In the genomic region with DNA sequence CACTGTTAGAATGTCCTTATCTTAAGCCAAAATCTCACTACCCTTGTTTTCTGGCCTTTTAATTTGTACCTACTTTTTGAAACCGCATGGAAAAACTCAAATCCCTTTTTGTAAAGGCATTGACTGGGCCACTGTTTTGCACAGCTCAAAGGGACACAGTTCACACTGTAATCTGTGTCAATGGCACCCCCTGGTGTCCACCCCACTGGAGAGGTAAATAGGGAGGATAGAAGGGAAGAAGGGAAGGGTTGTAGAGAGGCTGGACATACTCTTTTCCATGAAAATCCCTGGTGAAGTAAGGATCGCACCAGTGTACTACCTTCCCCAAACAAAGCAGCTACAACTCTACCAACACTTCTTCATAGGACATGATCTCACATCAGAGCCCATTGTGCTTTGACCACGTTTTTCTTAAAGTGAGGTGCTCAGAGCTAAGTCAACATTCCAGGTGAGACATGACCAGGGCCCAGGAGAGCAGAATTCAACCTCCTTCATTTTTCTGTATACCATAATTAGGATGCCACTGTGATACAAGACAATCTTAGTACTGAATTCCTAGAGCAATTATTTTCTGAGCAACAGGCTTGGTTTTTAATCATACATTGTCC, we compare ENCODE assay signal across 9 cellular contexts.
A peak's percentile ranks its signal among the peaks of the same experiment; 100 is the strongest.
DNase-seq lines count a peak whose midpoint lies in the region; ATAC-seq, FAIRE-seq and TF ChIP-seq lines count a peak whose summit lies in the region.
"Had no signal": no experiment of that assay in that cellular context is flagged by ENCODE, and none has a peak within 500 bp of the region (broad histone marks: within the 10 kb centered on the region; RNA-seq: fewer than 3 reads in every experiment).

No MANE protein-coding gene starts in this region.

- no peak overlapping the region for H3K4me3 Mint-ChIP-seq in activated CD8-positive, alpha-beta T cell treated with anti-CD3 and anti-CD28 coated beads, Interleukin-2, amount 10 ng/mL, durations not matched to agents 7 days and 5 days

- H4K8ac ChIP-seq in H1 (ENCODE audit: extremely low read depth, insufficient read depth, low read length): no peak overlapping the region

- peak; percentile 93 to 95 for TF ChIP-seq RAD21 in H1 (IDR thresholded peaks at IDR 0.05 in 1 of 2, conservative IDR thresholded peaks at IDR 0.05 in 1 of 2; ENCODE audit: low read depth in 2 of 2, low read length in 2 of 2)

- H3K4me2 ChIP-seq in H1 (ENCODE audit: insufficient read depth in 1 of 2, low read depth in 2 of 2, low read length in 2 of 2): no peak overlapping the region

- no peak overlapping the region for H3K4ac ChIP-seq in H1 (replicated peaks; ENCODE audit: insufficient read length, low read depth, low read length)

- TF ChIP-seq EP300 in H1 (IDR thresholded peaks at IDR 0.05; ENCODE audit: borderline replicate concordance in 1 of 2, low read depth in 2 of 2, low read length in 2 of 2): no peak

- H3K79me2 ChIP-seq in H1 (ENCODE audit: control insufficient read depth in 1 of 2, insufficient read depth in 2 of 2, low read length in 2 of 2): no peaks in the 10 kb centered on the region

- CTCF ChIA-PET in activated CD8-positive, alpha-beta T cell treated with anti-CD3 and anti-CD28 coated beads, Interleukin-2, amount 10 ng/mL, durations not matched to agents 7 days and 5 days (lab: Charles Lee): interaction anchor here (0.6 to 7.5 kb wide), 29 partner anchors 9 to 528 kb away, joined by 3 to 69 read pairs (median 4); a partner anchor contains a TSS
- CTCF ChIA-PET in H1 (lab: Charles Lee; ENCODE audit: partially characterized antibody): interaction anchor here (0.6 to 12.5 kb wide), 33 partner anchors 8 to 455 kb away, joined by 3 to 132 read pairs (median 4); no protein-coding TSS in a partner anchor

- H3K27ac Mint-ChIP-seq in activated CD8-positive, alpha-beta T cell treated with anti-CD3 and anti-CD28 coated beads, Interleukin-2, amount 10 ng/mL, durations not matched to agents 7 days and 5 days: no peak overlapping the region

- TF ChIP-seq CTCF in H1 (IDR thresholded peaks at IDR 0.05; ENCODE audit: control extremely low read depth in 1 of 3, insufficient read depth in 1 of 3, low read depth in 1 of 3, low read length in 3 of 3): peak; percentile 61 to 78 (median 73)

- no peak overlapping the region for H2BK12ac ChIP-seq in H1 (ENCODE audit: low read depth, low read length)

- H3K27me3 ChIP-seq in H1 (replicated peaks in 1 of 4; ENCODE audit: control insufficient read depth in 3 of 4, extremely low read depth in 1 of 4, insufficient read depth in 3 of 4, low read length in 3 of 4): no peaks in the 10 kb centered on the region

- no peak overlapping the region for H4K91ac ChIP-seq in H1 (replicated peaks; ENCODE audit: insufficient read length, low read length)

- H4K20me1 ChIP-seq in H1 (replicated peaks in 1 of 2; ENCODE audit: control insufficient read depth in 1 of 2, insufficient read depth in 2 of 2, low read length in 2 of 2): no peaks in the 10 kb centered on the region

- H3K27ac ChIP-seq in H1 (ENCODE audit: low read depth, low read length): no peak overlapping the region

- POLR2A ChIA-PET in activated CD8-positive, alpha-beta T cell treated with anti-CD3 and anti-CD28 coated beads, Interleukin-2, amount 10 ng/mL, durations not matched to agents 7 days and 5 days (lab: Charles Lee): interaction anchor here (0.6 kb wide), 1 partner anchor 248 kb away, joined by 3 read pairs; no protein-coding TSS in a partner anchor
- POLR2A ChIA-PET in H1 (lab: Charles Lee; ENCODE audit: partially characterized antibody): interaction anchor here (0.5 to 0.6 kb wide), 2 partner anchors 419 to 525 kb away, joined by 3 read pairs; no protein-coding TSS in a partner anchor

- H3K79me1 ChIP-seq in H1 (ENCODE audit: low read depth, low read length): no peaks in the 10 kb centered on the region

- FAIRE-seq in H1 (lab: Jason Lieb, UNC): peak; percentile 72
- FAIRE-seq: A204.1 had no signal

- H2BK120ac ChIP-seq in H1 (replicated peaks; ENCODE audit: low read depth, low read length): no peak overlapping the region

- peak; percentile 91 for ATAC-seq in activated CD8-positive, alpha-beta T cell treated with anti-CD3 and anti-CD28 coated beads, Interleukin-2, amount 10 ng/mL, durations not matched to agents 7 days and 5 days

- no peak overlapping the region for H3K18ac ChIP-seq in H1 (ENCODE audit: extremely low read depth, low read length)

- H3K36me3 Mint-ChIP-seq in activated CD8-positive, alpha-beta T cell treated with anti-CD3 and anti-CD28 coated beads, Interleukin-2, amount 10 ng/mL, durations not matched to agents 7 days and 5 days (ENCODE audit: low read depth): no peaks in the 10 kb centered on the region

- no peak overlapping the region for H2BK5ac ChIP-seq in H1 (ENCODE audit: low read depth, low read length)

- no peaks in the 10 kb centered on the region for H3K36me3 ChIP-seq in H1 (ENCODE audit: control insufficient read depth in 2 of 4, insufficient read depth in 4 of 4, low read length in 3 of 4)

- H3K4me1 ChIP-seq in H1 (replicated peaks in 1 of 4; ENCODE audit: control insufficient read depth in 3 of 4, insufficient read depth in 4 of 4, low read length in 3 of 4): no peaks in the 10 kb centered on the region

- H2AK5ac ChIP-seq in H1 (ENCODE audit: low read depth, low read length): no peak overlapping the region

- no peaks in the 10 kb centered on the region for H3K9me3 ChIP-seq in H1 (ENCODE audit: insufficient read depth in 2 of 2, low read depth in 1 of 2, low read length in 1 of 2)

- H3K9ac ChIP-seq in H1 (replicated peaks in 1 of 4; ENCODE audit: extremely low read depth in 1 of 4, low read depth in 3 of 4, low read length in 3 of 4): no peak overlapping the region

- DNase-seq in NCI-H524 (lab: John Stamatoyannopoulos, UW) (peak; percentile 80 to 82), NCI-H524 treated with DMSO at 0.1 percent for 48 hours (lab: John Stamatoyannopoulos, UW) (no peak), HT1080 (ENCODE audit: low read depth) (peak; percentile 84), H1 (ENCODE audit: low read depth in 1 of 2, low spot score in 2 of 2) (peak; percentile 41 to 85), midbrain (lab: John Stamatoyannopoulos, UW) (peak; percentile 77)
- peak; percentile 50 for DNase-seq in NK-92 treated with Interleukin-12 subunit alpha and Interleukin-12 subunit beta, amount 100 ng/mL, for 24 hours (lab: John Stamatoyannopoulos, UW)
- peak; percentile 86 for DNase-seq in activated CD8-positive, alpha-beta T cell treated with anti-CD3 and anti-CD28 coated beads, Interleukin-2, amount 10 ng/mL, durations not matched to agents 7 days and 5 days
- DNase-seq in stimulated activated CD8-positive, alpha-beta memory T cell treated with anti-CD3 and anti-CD28 coated beads, Interleukin-4, amount 100 ng/mL, for 24 hours (ENCODE audit: low read depth): peak; percentile 70

- no peak overlapping the region for H3K23ac ChIP-seq in H1 (ENCODE audit: insufficient read length)

- no peaks in the 10 kb centered on the region for H3K9me3 Mint-ChIP-seq in activated CD8-positive, alpha-beta T cell treated with anti-CD3 and anti-CD28 coated beads, Interleukin-2, amount 10 ng/mL, durations not matched to agents 7 days and 5 days (ENCODE audit: insufficient read depth)

- no peak overlapping the region for H3K14ac ChIP-seq in H1 (ENCODE audit: insufficient read length)

- H2BK20ac ChIP-seq in H1 (ENCODE audit: low read length): no peak overlapping the region

- 59% methylated on average over 3 of the region's 3 CpGs; no CpG with 5 or more reads in 1 of the 2 experiments for WGBS in H1 (ENCODE audit: extremely low coverage in 1 of 2, insufficient coverage in 1 of 2, insufficient read length in 1 of 2, insufficient replicate concordance in 2 of 2, low coverage in 1 of 2, low lambda C conversion rate in 2 of 2, missing lambda C conversion rate in 1 of 2), 2 experiments

- H3K27me3 Mint-ChIP-seq in activated CD8-positive, alpha-beta T cell treated with anti-CD3 and anti-CD28 coated beads, Interleukin-2, amount 10 ng/mL, durations not matched to agents 7 days and 5 days (ENCODE audit: low read depth): no peaks in the 10 kb centered on the region

- H3K23me2 ChIP-seq in H1 (ENCODE audit: low read depth, low read length): no peaks in the 10 kb centered on the region

- H2BK15ac ChIP-seq in H1 (ENCODE audit: low read length): no peak overlapping the region

- H3K56ac ChIP-seq in H1 (replicated peaks; ENCODE audit: insufficient read length, low read depth, low read length): no peak overlapping the region

- H4K5ac ChIP-seq in H1 (ENCODE audit: insufficient read length, low read depth, low read length): no peak overlapping the region

- H3K4me1 Mint-ChIP-seq in activated CD8-positive, alpha-beta T cell treated with anti-CD3 and anti-CD28 coated beads, Interleukin-2, amount 10 ng/mL, durations not matched to agents 7 days and 5 days (ENCODE audit: low read depth): peaks cover 17% of the 10 kb centered on the region

- no peak for TF ChIP-seq POLR2A in H1 (IDR thresholded peaks at IDR 0.05; ENCODE audit: control extremely low read depth in 1 of 2, low read depth in 2 of 2, low read length in 2 of 2)

- 0 out of 2 replicates have a peak overlapping the region, but pooled peaks have one; percentile 77 for H2AFZ ChIP-seq in H1 (ENCODE audit: low read length)

- no peak overlapping the region for H3K4me3 ChIP-seq in H1 (ENCODE audit: extremely low read depth in 1 of 4, insufficient read depth in 2 of 4, low read depth in 3 of 4, low read length in 4 of 4)

TF ChIP-seq in H1, 55 proteins besides CTCF, POLR2A, EP300 and RAD21:
- no peak for TF ChIP-seq EZH2 (IDR thresholded peaks at IDR 0.05; ENCODE audit: low read depth, low read length, severe bottlenecking)
- peak; percentile 18; the same call in 1 of the 2 replicates for TF ChIP-seq BRCA1 (IDR thresholded peaks at IDR 0.05; ENCODE audit: low read depth, low read length)
